ENCODE assay signal across 16 cellular contexts in the genomic region with DNA sequence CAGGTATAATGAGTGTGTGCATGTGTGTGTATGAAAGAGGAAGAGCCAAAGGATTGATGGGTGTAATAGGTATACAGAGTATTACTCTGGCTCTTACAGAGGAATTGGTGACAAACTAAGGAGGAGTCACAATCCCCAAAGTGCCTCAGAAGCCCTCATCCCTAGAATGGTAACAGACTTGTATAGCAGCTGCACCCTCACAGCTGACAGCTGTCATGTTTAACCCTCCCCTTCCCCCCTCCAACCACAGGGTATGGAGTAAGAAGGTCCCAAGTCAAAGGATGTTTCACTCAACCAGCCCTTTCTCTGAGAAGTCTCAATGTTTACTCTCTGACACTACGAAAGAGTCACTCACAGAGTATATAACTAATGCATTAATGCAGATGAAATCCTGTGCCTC.
"Had no signal": no experiment of that assay in that cellular context is flagged by ENCODE, and none has a peak within 500 bp of the region (broad histone marks: within the 10 kb centered on the region; RNA-seq: fewer than 3 reads in every experiment).

No MANE protein-coding gene starts in this region.

- FAIRE-seq: endometrium, keratinocyte, pancreas had no signal

- ATAC-seq: gastroesophageal sphincter, lower lobe of right lung, pancreas, right cardiac atrium had no signal

- DNase-seq: cortex of kidney; dorsolateral prefrontal cortex; effector memory CD4-positive, alpha-beta T cell; immature natural killer cell; left ventricle myocardium inferior; lower lobe of right lung; naive B cell; occipital lobe; pancreas; right cardiac atrium; stimulated activated CD4-positive, alpha-beta T cell treated with anti-CD3 and anti-CD28 coated beads, Interleukin-2, amount 100 ng/mL, for 48 hours; stimulated activated naive CD4-positive, alpha-beta T cell treated with Interleukin-2 at 50 U/mL for 16 hours; trophoblast cell had no signal
